Comparison of ENCODE assay signal across 1 cellular context in genomic region chr17:29591737-29592624, GRCh38.
TF ChIP-seq lines count a peak whose summit lies in the region.

No MANE protein-coding gene starts in this region.

TF ChIP-seq in HEK293, 187 proteins besides CTCF, POLR2A, EP300 and RAD21 (continued from another document):
- 0 out of 2 replicates have a peak, but pooled peaks have one; percentile 3 for TF ChIP-seq ZBTB11 (tag by site-specific recombination; conservative IDR thresholded peaks at IDR 0.05; ENCODE audit: low read depth)
- TF ChIP-seq ZNF514 (tag by site-specific recombination; IDR thresholded peaks at IDR 0.05), result no peak
- TF ChIP-seq WT1 (tag by site-specific recombination; IDR thresholded peaks at IDR 0.05), result peak; percentile 95
- TF ChIP-seq ZNF626 (tag by site-specific recombination; IDR thresholded peaks at IDR 0.05), result no peak
- TF ChIP-seq ZNF416 (tag by site-specific recombination; IDR thresholded peaks at IDR 0.05), result no peak
- no peak for TF ChIP-seq YY1 (tag by site-specific recombination; IDR thresholded peaks at IDR 0.05)
- peak; percentile 85 for TF ChIP-seq KLF10 (tag by site-specific recombination; IDR thresholded peaks at IDR 0.05)
- TF ChIP-seq, protein P1, sequence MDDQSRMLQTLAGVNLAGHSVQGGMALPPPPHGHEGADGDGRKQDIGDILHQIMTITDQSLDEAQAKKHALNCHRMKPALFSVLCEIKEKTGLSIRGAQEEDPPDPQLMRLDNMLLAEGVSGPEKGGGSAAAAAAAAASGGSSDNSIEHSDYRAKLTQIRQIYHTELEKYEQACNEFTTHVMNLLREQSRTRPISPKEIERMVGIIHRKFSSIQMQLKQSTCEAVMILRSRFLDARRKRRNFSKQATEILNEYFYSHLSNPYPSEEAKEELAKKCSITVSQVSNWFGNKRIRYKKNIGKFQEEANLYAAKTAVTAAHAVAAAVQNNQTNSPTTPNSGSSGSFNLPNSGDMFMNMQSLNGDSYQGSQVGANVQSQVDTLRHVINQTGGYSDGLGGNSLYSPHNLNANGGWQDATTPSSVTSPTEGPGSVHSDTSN (CRISPR knock-in tag; IDR thresholded peaks at IDR 0.05), result no peak
- no peak for TF ChIP-seq ATF2 (tag by site-specific recombination; IDR thresholded peaks at IDR 0.05; ENCODE audit: low read depth)
- TF ChIP-seq, protein P2, sequence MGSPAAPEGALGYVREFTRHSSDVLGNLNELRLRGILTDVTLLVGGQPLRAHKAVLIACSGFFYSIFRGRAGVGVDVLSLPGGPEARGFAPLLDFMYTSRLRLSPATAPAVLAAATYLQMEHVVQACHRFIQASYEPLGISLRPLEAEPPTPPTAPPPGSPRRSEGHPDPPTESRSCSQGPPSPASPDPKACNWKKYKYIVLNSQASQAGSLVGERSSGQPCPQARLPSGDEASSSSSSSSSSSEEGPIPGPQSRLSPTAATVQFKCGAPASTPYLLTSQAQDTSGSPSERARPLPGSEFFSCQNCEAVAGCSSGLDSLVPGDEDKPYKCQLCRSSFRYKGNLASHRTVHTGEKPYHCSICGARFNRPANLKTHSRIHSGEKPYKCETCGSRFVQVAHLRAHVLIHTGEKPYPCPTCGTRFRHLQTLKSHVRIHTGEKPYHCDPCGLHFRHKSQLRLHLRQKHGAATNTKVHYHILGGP (tag by site-specific recombination; IDR thresholded peaks at IDR 0.05), result no peak
- TF ChIP-seq ZNF433 (tag by site-specific recombination; IDR thresholded peaks at IDR 0.05; ENCODE audit: low read depth), result no peak
- TF ChIP-seq, protein P3, sequence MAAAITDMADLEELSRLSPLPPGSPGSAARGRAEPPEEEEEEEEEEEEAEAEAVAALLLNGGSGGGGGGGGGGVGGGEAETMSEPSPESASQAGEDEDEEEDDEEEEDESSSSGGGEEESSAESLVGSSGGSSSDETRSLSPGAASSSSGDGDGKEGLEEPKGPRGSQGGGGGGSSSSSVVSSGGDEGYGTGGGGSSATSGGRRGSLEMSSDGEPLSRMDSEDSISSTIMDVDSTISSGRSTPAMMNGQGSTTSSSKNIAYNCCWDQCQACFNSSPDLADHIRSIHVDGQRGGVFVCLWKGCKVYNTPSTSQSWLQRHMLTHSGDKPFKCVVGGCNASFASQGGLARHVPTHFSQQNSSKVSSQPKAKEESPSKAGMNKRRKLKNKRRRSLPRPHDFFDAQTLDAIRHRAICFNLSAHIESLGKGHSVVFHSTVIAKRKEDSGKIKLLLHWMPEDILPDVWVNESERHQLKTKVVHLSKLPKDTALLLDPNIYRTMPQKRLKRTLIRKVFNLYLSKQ (tag by site-specific recombination; IDR thresholded peaks at IDR 0.05; ENCODE audit: borderline replicate concordance), result no peak
- 0 out of 2 replicates have a peak, but pooled peaks have one; percentile 7 for TF ChIP-seq ZNF10 (tag by site-specific recombination; IDR thresholded peaks at IDR 0.05)
- peak; percentile 77; the same call in 1 of the 2 replicates for TF ChIP-seq ZNF423 (tag by site-specific recombination; IDR thresholded peaks at IDR 0.05)
- peak; percentile 76 for TF ChIP-seq ZNF335 (tag by site-specific recombination; conservative IDR thresholded peaks at IDR 0.05)
- no peak for TF ChIP-seq ZNF114 (tag by site-specific recombination; IDR thresholded peaks at IDR 0.05)
- no peak for TF ChIP-seq ZNF558 (tag by site-specific recombination; IDR thresholded peaks at IDR 0.05)
- peak; percentile 82; the same call in 1 of the 2 replicates for TF ChIP-seq KLF1 (tag by site-specific recombination; IDR thresholded peaks at IDR 0.05)
- no peak for TF ChIP-seq PRDM2 (tag by site-specific recombination; IDR thresholded peaks at IDR 0.05; ENCODE audit: borderline replicate concordance)
- TF ChIP-seq, protein P4, sequence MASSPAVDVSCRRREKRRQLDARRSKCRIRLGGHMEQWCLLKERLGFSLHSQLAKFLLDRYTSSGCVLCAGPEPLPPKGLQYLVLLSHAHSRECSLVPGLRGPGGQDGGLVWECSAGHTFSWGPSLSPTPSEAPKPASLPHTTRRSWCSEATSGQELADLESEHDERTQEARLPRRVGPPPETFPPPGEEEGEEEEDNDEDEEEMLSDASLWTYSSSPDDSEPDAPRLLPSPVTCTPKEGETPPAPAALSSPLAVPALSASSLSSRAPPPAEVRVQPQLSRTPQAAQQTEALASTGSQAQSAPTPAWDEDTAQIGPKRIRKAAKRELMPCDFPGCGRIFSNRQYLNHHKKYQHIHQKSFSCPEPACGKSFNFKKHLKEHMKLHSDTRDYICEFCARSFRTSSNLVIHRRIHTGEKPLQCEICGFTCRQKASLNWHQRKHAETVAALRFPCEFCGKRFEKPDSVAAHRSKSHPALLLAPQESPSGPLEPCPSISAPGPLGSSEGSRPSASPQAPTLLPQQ (tag by site-specific recombination; IDR thresholded peaks at IDR 0.05), result peak; percentile 96
- no peak for TF ChIP-seq ZNF211 (tag by site-specific recombination; IDR thresholded peaks at IDR 0.05; ENCODE audit: low read depth)
- TF ChIP-seq ZNF670 (tag by site-specific recombination; IDR thresholded peaks at IDR 0.05; ENCODE audit: low read depth), result no peak
- TF ChIP-seq ZNF600 (tag by site-specific recombination; IDR thresholded peaks at IDR 0.05), result no peak; the same call in 1 of the 2 replicates
- TF ChIP-seq, protein P5, sequence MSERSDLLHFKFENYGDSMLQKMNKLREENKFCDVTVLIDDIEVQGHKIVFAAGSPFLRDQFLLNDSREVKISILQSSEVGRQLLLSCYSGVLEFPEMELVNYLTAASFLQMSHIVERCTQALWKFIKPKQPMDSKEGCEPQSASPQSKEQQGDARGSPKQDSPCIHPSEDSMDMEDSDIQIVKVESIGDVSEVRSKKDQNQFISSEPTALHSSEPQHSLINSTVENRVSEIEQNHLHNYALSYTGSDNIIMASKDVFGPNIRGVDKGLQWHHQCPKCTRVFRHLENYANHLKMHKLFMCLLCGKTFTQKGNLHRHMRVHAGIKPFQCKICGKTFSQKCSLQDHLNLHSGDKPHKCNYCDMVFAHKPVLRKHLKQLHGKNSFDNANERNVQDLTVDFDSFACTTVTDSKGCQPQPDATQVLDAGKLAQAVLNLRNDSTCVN (tag by site-specific recombination; optimal IDR thresholded peaks at IDR 0.05), result peak; percentile 43
- TF ChIP-seq ZNF529 (tag by site-specific recombination; IDR thresholded peaks at IDR 0.05; ENCODE audit: insufficient replicate concordance), result no peak
- peak; percentile 81; the same call in 1 of the 2 replicates for TF ChIP-seq KLF7 (tag by site-specific recombination; IDR thresholded peaks at IDR 0.05; ENCODE audit: borderline replicate concordance)
- no peak for TF ChIP-seq ZNF548 (tag by site-specific recombination; IDR thresholded peaks at IDR 0.05)
- peak; percentile 79 for TF ChIP-seq GLIS1 (tag by site-specific recombination; IDR thresholded peaks at IDR 0.05)
- TF ChIP-seq, protein P6, sequence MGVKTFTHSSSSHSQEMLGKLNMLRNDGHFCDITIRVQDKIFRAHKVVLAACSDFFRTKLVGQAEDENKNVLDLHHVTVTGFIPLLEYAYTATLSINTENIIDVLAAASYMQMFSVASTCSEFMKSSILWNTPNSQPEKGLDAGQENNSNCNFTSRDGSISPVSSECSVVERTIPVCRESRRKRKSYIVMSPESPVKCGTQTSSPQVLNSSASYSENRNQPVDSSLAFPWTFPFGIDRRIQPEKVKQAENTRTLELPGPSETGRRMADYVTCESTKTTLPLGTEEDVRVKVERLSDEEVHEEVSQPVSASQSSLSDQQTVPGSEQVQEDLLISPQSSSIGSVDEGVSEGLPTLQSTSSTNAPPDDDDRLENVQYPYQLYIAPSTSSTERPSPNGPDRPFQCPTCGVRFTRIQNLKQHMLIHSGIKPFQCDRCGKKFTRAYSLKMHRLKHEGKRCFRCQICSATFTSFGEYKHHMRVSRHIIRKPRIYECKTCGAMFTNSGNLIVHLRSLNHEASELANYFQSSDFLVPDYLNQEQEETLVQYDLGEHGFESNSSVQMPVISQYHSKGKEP (tag by site-specific recombination; IDR thresholded peaks at IDR 0.05), result peak; percentile 77
- no peak for TF ChIP-seq ZSCAN4 (tag by site-specific recombination; IDR thresholded peaks at IDR 0.05)
- TF ChIP-seq ZNF624 (tag by site-specific recombination; IDR thresholded peaks at IDR 0.05), result no peak
- TF ChIP-seq TRIM28 (IDR thresholded peaks at IDR 0.05; ENCODE audit: borderline replicate concordance, low read length), result no peak
- TF ChIP-seq ZNF843 (tag by site-specific recombination; IDR thresholded peaks at IDR 0.05), result peak; percentile 50; the same call in 1 of the 2 replicates
- no peak for TF ChIP-seq ZNF555 (tag by site-specific recombination; conservative IDR thresholded peaks at IDR 0.05)
- peak; percentile 92 for TF ChIP-seq PRDM1 (tag by site-specific recombination; IDR thresholded peaks at IDR 0.05)
- TF ChIP-seq ZNF510 (tag by site-specific recombination; IDR thresholded peaks at IDR 0.05; ENCODE audit: insufficient replicate concordance), result no peak
